Comparison of ENCODE assay signal across 12 cellular contexts in the genomic region with DNA sequence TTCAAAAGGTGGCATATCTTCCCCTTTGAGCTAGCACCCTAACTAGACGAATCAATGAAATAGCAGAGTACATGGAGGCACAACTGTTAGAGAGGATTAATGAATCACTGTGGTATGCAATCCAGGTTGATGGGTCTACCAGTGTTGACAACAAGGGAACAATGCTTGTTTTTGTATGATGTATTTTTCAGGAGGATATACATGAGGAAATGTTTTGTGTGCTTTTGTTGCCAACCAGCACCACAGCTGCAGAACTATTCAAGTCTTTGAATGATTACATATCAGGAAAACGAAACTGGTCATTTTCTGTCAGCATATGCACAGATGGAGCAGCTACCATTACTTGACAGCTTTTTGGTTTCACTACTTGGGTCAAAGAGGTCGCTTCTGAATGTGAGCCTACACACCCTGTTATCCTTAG.
A peak's percentile ranks its signal among the peaks of the same experiment; 100 is the strongest.
DNase-seq lines count a peak whose midpoint lies in the region; ATAC-seq lines count a peak whose summit lies in the region.
"Had no signal": no experiment of that assay in that cellular context is flagged by ENCODE, and none has a peak within 500 bp of the region (broad histone marks: within the 10 kb centered on the region; RNA-seq: fewer than 3 reads in every experiment).

No MANE protein-coding gene starts in this region.

- H3K79me2 ChIP-seq in GM23248 (ENCODE audit: insufficient read depth), result no peaks in the 10 kb centered on the region

- H3K4me3 ChIP-seq in aorta (ENCODE audit: low read length in 2 of 2), result no peak overlapping the region
- H3K4me3 ChIP-seq in GM23248, result no peak overlapping the region

- H3K27ac ChIP-seq in aorta (ENCODE audit: low read depth in 1 of 2, low read length in 2 of 2) (no peak overlapping the region), GM23248 (no peak overlapping the region)
- H3K27ac ChIP-seq: WERI-Rb-1 had no signal

- no peak overlapping the region for H2AFZ ChIP-seq in GM23248

- no peak overlapping the region for H3K4me2 ChIP-seq in GM23248 (ENCODE audit: unreplicated experiment)

- H3K27me3 ChIP-seq in aorta (ENCODE audit: control insufficient read depth in 1 of 2, insufficient read depth in 2 of 2, low read length in 1 of 2) (no peaks in the 10 kb centered on the region), GM23248 (replicated peaks; ENCODE audit: insufficient read depth) (no peaks in the 10 kb centered on the region)

- H3K9ac ChIP-seq in GM23248, result no peak overlapping the region

- intact Hi-C loops in aorta (cut with DNase I), result no loop called here

- H3K9me3 ChIP-seq in aorta (ENCODE audit: control insufficient read depth, low read length), result no peaks in the 10 kb centered on the region
- H3K9me3 ChIP-seq in GM23248 (ENCODE audit: low read depth), result no peaks in the 10 kb centered on the region

- in situ Hi-C loops in GM23248 (cut with MboI), result no loop called here

- no peaks in the 10 kb centered on the region for H4K20me1 ChIP-seq in GM23248 (ENCODE audit: insufficient read depth)

- no peaks in the 10 kb centered on the region for H3K4me1 ChIP-seq in aorta (ENCODE audit: control insufficient read depth in 1 of 2, insufficient read depth in 2 of 2, low read length in 2 of 2)
- no peaks in the 10 kb centered on the region for H3K4me1 ChIP-seq in GM23248 (ENCODE audit: insufficient read depth)

- no peaks in the 10 kb centered on the region for H3F3A ChIP-seq in GM23248 (ENCODE audit: insufficient read depth)

- no peaks in the 10 kb centered on the region for H3K9me2 ChIP-seq in GM23248 (ENCODE audit: insufficient read depth)

- WGBS in aorta, 2 donors, result 77 to 89% methylated on average over 3 of the region's 3 CpGs
- WGBS in GM23248 (ENCODE audit: low coverage in 1 of 2, low lambda C conversion rate in 2 of 2, missing lambda C conversion rate in 2 of 2), 2 experiments, result 76 to 77% methylated on average over 3 of the region's 3 CpGs

- no peaks in the 10 kb centered on the region for H3K36me3 ChIP-seq in aorta (ENCODE audit: control insufficient read depth in 1 of 2, insufficient read depth in 2 of 2, low read length in 1 of 2)
- no peaks in the 10 kb centered on the region for H3K36me3 ChIP-seq in GM23248 (ENCODE audit: low read depth)
- H3K36me3 ChIP-seq: WERI-Rb-1 had no signal

- ATAC-seq in GM19468 (IDR thresholded peaks at IDR 0.05; ENCODE audit: extremely low read depth, unreplicated experiment), result peak; percentile 62
- no peak for ATAC-seq in aorta (ENCODE audit: low FRiP score)
- ATAC-seq: Panc1 had no signal

- DNase-seq in NCI-H82 (lab: John Stamatoyannopoulos, UW), result peak; percentile 5
- DNase-seq in NCI-H82 treated with DMSO at 0.1 percent for 48 hours (lab: John Stamatoyannopoulos, UW; ENCODE audit: unreplicated experiment), result no peak
- peak; percentile 15 for DNase-seq in M059J (ENCODE audit: low read depth)
- DNase-seq in kidney tubule cell (ENCODE audit: low spot score), result peak; percentile 39
- no peak for DNase-seq in aorta
- DNase-seq in GM23248, result no peak
- DNase-seq in MV-4-11 (lab: John Stamatoyannopoulos, UW), result no peak
- DNase-seq: 8988T; activated naive CD4-positive, alpha-beta T cell treated with anti-CD3 and anti-CD28 coated beads for 36 hours; WERI-Rb-1 had no signal

Comparison
In these comparisons a context has a peak if more than half of its experiments do, and no peak if none do; other contexts are left out.
1. DNase-seq: peak in NCI-H82 (single experiment), M059J (single experiment) and kidney tubule cell (single experiment); none in NCI-H82 treated with DMSO at 0.1 percent for 48 hours (single experiment), aorta (0 of 2), GM23248 (single experiment) and MV-4-11 (single experiment).